9 cellular contexts compared by ENCODE assay signal in genomic region chr17:37147301-37147812, GRCh38.
DNase-seq lines count a peak whose midpoint lies in the region; ATAC-seq and TF ChIP-seq lines count a peak whose summit lies in the region.
"Had no signal": no experiment of that assay in that cellular context is flagged by ENCODE, and none has a peak within 500 bp of the region (broad histone marks: within the 10 kb centered on the region; RNA-seq: fewer than 3 reads in every experiment).

No MANE protein-coding gene starts in this region.

- H3K27me3 ChIP-seq in skeletal muscle satellite cell (ENCODE audit: control insufficient read depth, insufficient read depth, low read length) (no peaks in the 10 kb centered on the region), sigmoid colon (no peaks in the 10 kb centered on the region)

- H3K9ac ChIP-seq in skeletal muscle satellite cell (ENCODE audit: low read depth, low read length): no peak overlapping the region

- H3K4me1 ChIP-seq in skeletal muscle satellite cell (ENCODE audit: control insufficient read depth, insufficient read depth, low read length): peaks cover 9% of the 10 kb centered on the region
- H3K4me1 ChIP-seq in sigmoid colon: no peaks in the 10 kb centered on the region

- H3K36me3 Mint-ChIP-seq in activated CD8-positive, alpha-beta memory T cell treated with anti-CD3 and anti-CD28 coated beads, Interleukin-2, amount 10 ng/mL, durations not matched to agents 7 days and 5 days: peaks cover 12% of the 10 kb centered on the region

- CTCF ChIA-PET in activated CD8-positive, alpha-beta memory T cell treated with anti-CD3 and anti-CD28 coated beads, Interleukin-2, amount 10 ng/mL, durations not matched to agents 7 days and 5 days (lab: Charles Lee): no interaction called here

- H3K9me3 ChIP-seq in skeletal muscle satellite cell (replicated peaks; ENCODE audit: low read length) (no peaks in the 10 kb centered on the region), sigmoid colon (no peaks in the 10 kb centered on the region)

- no peak for TF ChIP-seq EP300 in sigmoid colon (IDR thresholded peaks at IDR 0.05)

- peak; percentile 58 for ATAC-seq in activated CD8-positive, alpha-beta memory T cell treated with anti-CD3 and anti-CD28 coated beads, Interleukin-2, amount 10 ng/mL, durations not matched to agents 7 days and 5 days
- ATAC-seq in HG03432 (IDR thresholded peaks at IDR 0.05; ENCODE audit: unreplicated experiment) (peak; percentile 76), HG02885 (IDR thresholded peaks at IDR 0.05; ENCODE audit: poor library complexity, unreplicated experiment) (no peak)

- H3K4me3 ChIP-seq in skeletal muscle satellite cell (ENCODE audit: low read length) (no peak overlapping the region), sigmoid colon (no peak overlapping the region)

- H3K4me3 Mint-ChIP-seq in activated CD8-positive, alpha-beta memory T cell treated with anti-CD3 and anti-CD28 coated beads, Interleukin-2, amount 10 ng/mL, durations not matched to agents 7 days and 5 days: no peak overlapping the region

- no peak for DNase-seq in activated CD8-positive, alpha-beta memory T cell treated with anti-CD3 and anti-CD28 coated beads, Interleukin-2, amount 10 ng/mL, durations not matched to agents 7 days and 5 days
- no peak for DNase-seq in activated CD8-positive, alpha-beta memory T cell treated with anti-CD3 and anti-CD28 coated beads, Interleukin-2, amount 50 U/mL, for 4 hours
- DNase-seq in brain pericyte (ENCODE audit: low read depth, low spot score) (peak; percentile 8), sigmoid colon (no peak), islet precursor cell (no peak)

- TF ChIP-seq POLR2A in sigmoid colon (IDR thresholded peaks at IDR 0.05): no peak

- no peak overlapping the region for H3K27ac Mint-ChIP-seq in activated CD8-positive, alpha-beta memory T cell treated with anti-CD3 and anti-CD28 coated beads, Interleukin-2, amount 10 ng/mL, durations not matched to agents 7 days and 5 days

- no peaks in the 10 kb centered on the region for H3K9me3 Mint-ChIP-seq in activated CD8-positive, alpha-beta memory T cell treated with anti-CD3 and anti-CD28 coated beads, Interleukin-2, amount 10 ng/mL, durations not matched to agents 7 days and 5 days (ENCODE audit: low read depth)

- peak overlapping the region; percentile 9 for H3K4me2 ChIP-seq in skeletal muscle satellite cell (ENCODE audit: low read length)

- WGBS in sigmoid colon, 2 donors: 26 to 43% methylated on average over 4 of the region's 4 CpGs

- TF ChIP-seq CTCF in sigmoid colon (IDR thresholded peaks at IDR 0.05): no peak

- H3K36me3 ChIP-seq in skeletal muscle satellite cell (ENCODE audit: insufficient read depth, low read length) (peaks cover 10% of the 10 kb centered on the region), sigmoid colon (peaks cover 0 to 34% (median 2%) of the 10 kb centered on the region in 4 donors)

- H3K27me3 Mint-ChIP-seq in activated CD8-positive, alpha-beta memory T cell treated with anti-CD3 and anti-CD28 coated beads, Interleukin-2, amount 10 ng/mL, durations not matched to agents 7 days and 5 days: no peaks in the 10 kb centered on the region

- H3K27ac ChIP-seq in sigmoid colon: no peak overlapping the region
- H3K27ac ChIP-seq: C4-2B had no signal

- H3K4me1 Mint-ChIP-seq in activated CD8-positive, alpha-beta memory T cell treated with anti-CD3 and anti-CD28 coated beads, Interleukin-2, amount 10 ng/mL, durations not matched to agents 7 days and 5 days: peaks cover 10% of the 10 kb centered on the region

- intact Hi-C loops in sigmoid colon (cut with DNase I): no loop called here
